Comparison of ENCODE assay signal across 8 cellular contexts in the genomic region with DNA sequence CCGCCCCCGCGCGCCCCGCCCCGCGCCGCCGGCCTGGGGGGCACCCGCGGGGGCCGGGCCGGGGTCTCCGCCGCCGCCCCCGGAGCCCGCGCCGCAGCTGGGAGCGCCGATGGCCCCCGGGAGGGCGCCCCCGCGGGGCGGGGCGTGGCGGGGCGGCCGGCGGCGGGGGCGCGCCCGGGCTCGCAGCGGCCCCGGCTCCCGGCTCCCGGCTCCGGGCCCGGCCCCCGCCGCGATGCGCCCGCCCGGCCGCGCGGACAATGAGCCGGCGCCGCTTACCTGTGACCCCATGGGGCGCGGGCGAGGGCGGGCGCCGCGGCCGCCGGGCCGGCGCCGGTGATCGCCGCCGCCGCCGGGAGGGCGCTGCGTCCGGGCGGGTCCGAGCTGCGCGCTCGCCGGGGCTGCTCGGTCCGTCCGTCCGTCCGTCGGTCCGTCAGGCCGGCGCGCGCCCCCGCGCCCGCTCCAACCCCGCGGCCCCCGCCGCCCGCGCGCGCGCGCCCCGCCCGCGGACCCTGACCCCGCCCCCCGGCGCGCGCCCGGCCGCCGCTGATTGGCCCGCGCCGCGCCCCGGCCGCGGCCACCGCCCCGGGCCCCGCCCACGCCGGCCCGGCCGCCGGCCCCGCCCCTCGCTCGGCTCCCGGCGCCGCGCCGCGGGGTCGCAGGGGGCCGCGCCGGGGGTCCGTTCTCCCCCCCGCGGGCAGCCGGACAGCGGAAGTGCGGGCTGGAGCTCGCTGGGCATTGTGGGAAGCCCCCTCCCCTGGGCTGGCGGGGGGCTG. TPM values are rescaled to one million over a fixed set of nuclear protein-coding genes. Genes with fewer than 3 reads are reported as not detected.
DNase-seq lines count a peak whose midpoint lies in the region; ATAC-seq and TF ChIP-seq lines count a peak whose summit lies in the region.

A gene with protein sequence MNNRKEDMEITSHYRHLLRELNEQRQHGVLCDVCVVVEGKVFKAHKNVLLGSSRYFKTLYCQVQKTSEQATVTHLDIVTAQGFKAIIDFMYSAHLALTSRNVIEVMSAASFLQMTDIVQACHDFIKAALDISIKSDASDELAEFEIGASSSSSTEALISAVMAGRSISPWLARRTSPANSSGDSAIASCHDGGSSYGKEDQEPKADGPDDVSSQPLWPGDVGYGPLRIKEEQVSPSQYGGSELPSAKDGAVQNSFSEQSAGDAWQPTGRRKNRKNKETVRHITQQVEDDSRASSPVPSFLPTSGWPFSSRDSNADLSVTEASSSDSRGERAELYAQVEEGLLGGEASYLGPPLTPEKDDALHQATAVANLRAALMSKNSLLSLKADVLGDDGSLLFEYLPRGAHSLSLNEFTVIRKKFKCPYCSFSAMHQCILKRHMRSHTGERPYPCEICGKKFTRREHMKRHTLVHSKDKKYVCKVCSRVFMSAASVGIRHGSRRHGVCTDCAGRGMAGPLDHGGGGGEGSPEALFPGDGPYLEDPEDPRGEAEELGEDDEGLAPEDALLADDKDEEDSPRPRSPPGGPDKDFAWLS (minus strand): TSS at position 444 of the 773 bp plus-strand sequence. CDS start 40,507 bp downstream, outside the sequence.

- WGBS in right cardiac atrium: under 1% methylated on average over 149 of the region's 152 CpGs

- H3K4me1 ChIP-seq in BE2C: peaks cover 4% of the 10 kb centered on the region; the same call in 1 of the 2 replicates
- peaks cover 10% of the 10 kb centered on the region for H3K4me1 ChIP-seq in right cardiac atrium (ENCODE audit: control insufficient read depth, insufficient read depth, low read length)

- no peaks in the 10 kb centered on the region for H3K36me3 Mint-ChIP-seq in activated naive CD8-positive, alpha-beta T cell treated with anti-CD3 and anti-CD28 coated beads, Interleukin-2, amount 50 U/mL, for 24 hours (ENCODE audit: low read depth)

- ATAC-seq in GM18502 (IDR thresholded peaks at IDR 0.05; ENCODE audit: poor library complexity, unreplicated experiment) (peak; percentile 43), right cardiac atrium (peak in 1 of 2 donors; percentile 25), GM19023 (IDR thresholded peaks at IDR 0.05; ENCODE audit: unreplicated experiment) (no peak)
- ATAC-seq in activated naive CD8-positive, alpha-beta T cell treated with anti-CD3 and anti-CD28 coated beads, Interleukin-2, amount 50 U/mL, for 24 hours: no peak

- intact Hi-C loops in right cardiac atrium (cut with DNase I): no loop called here

- peaks cover 40% of the 10 kb centered on the region for H3K27me3 Mint-ChIP-seq in activated naive CD8-positive, alpha-beta T cell treated with anti-CD3 and anti-CD28 coated beads, Interleukin-2, amount 50 U/mL, for 24 hours

- H3K36me3 ChIP-seq in BE2C: no peaks in the 10 kb centered on the region

- H3K27me3 ChIP-seq in BE2C (peaks cover 32% of the 10 kb centered on the region), right cardiac atrium (ENCODE audit: control insufficient read depth, insufficient read depth) (no peaks in the 10 kb centered on the region)

- DNase-seq in BE2C (peak; percentile 71), LNCaP clone FGC (ENCODE audit: low read depth) (no peak), right cardiac atrium (peak; percentile 76 to 90 (median 89)), pulmonary artery endothelial cell (ENCODE audit: low read depth, low spot score) (no peak), activated gamma-delta T cell treated with Interleukin-2 at 50 U/mL for 16 hours (no peak)
- peak; percentile 55 for DNase-seq in activated naive CD8-positive, alpha-beta T cell treated with anti-CD3 and anti-CD28 coated beads, Interleukin-2, amount 50 U/mL, for 24 hours

- H3K9me3 Mint-ChIP-seq in activated naive CD8-positive, alpha-beta T cell treated with anti-CD3 and anti-CD28 coated beads, Interleukin-2, amount 50 U/mL, for 24 hours: no peaks in the 10 kb centered on the region

- H3K9me3 ChIP-seq in BE2C: no peaks in the 10 kb centered on the region
- H3K9me3 ChIP-seq in right cardiac atrium (ENCODE audit: control insufficient read depth, low read length): no peaks in the 10 kb centered on the region

- H3K4me1 Mint-ChIP-seq in activated naive CD8-positive, alpha-beta T cell treated with anti-CD3 and anti-CD28 coated beads, Interleukin-2, amount 50 U/mL, for 24 hours: peaks cover 16% of the 10 kb centered on the region

- TF ChIP-seq CTCF in BE2C (IDR thresholded peaks at IDR 0.05; ENCODE audit: low read depth, low read length) (no peak), LNCaP clone FGC (IDR thresholded peaks at IDR 0.05; ENCODE audit: control insufficient read depth, extremely low read depth, insufficient read depth) (no peak)

- H3K27ac Mint-ChIP-seq in activated naive CD8-positive, alpha-beta T cell treated with anti-CD3 and anti-CD28 coated beads, Interleukin-2, amount 50 U/mL, for 24 hours: peak within 1 kb of the TSS; percentile 21

- H3K4me3 ChIP-seq in BE2C (ENCODE audit: low read depth, low read length) (no peak within 1 kb of the TSS; the same call in 1 of the 2 replicates), LNCaP clone FGC (ENCODE audit: low read depth, low read length) (peak within 1 kb of the TSS; percentile 33), right cardiac atrium (ENCODE audit: low read length) (peak within 1 kb of the TSS; percentile 94)

- H3K4me3 Mint-ChIP-seq in activated naive CD8-positive, alpha-beta T cell treated with anti-CD3 and anti-CD28 coated beads, Interleukin-2, amount 50 U/mL, for 24 hours: peak within 1 kb of the TSS; percentile 78

- peak within 1 kb of the TSS; percentile 69 for H3K27ac ChIP-seq in right cardiac atrium (ENCODE audit: low read length)

RNA-seq across cellular contexts. Expression of the gene that starts here (rescaled TPM):
- polyA plus RNA-seq in BE2C (2012; ENCODE audit: insufficient read depth, insufficient read length, low read depth): 3.7 TPM
- total RNA-seq in right cardiac atrium (10 to 100 TPM; 14.4 to 18.1 (median 16.3) TPM), pulmonary artery endothelial cell (7.2 and 13.0 TPM in 2 replicates)
- 6.7 TPM for polyA plus RNA-seq in right cardiac atrium

Comparison
In these comparisons a context has a peak if more than half of its experiments do, and no peak if none do; other contexts are left out.
1. DNase-seq: peak in BE2C (single experiment), activated naive CD8-positive, alpha-beta T cell treated with anti-CD3 and anti-CD28 coated beads, Interleukin-2, amount 50 U/mL, for 24 hours (single experiment) and right cardiac atrium (3 of 3); none in LNCaP clone FGC (single experiment), pulmonary artery endothelial cell (single experiment) and activated gamma-delta T cell treated with Interleukin-2 at 50 U/mL for 16 hours (single experiment).